In the genomic region with DNA sequence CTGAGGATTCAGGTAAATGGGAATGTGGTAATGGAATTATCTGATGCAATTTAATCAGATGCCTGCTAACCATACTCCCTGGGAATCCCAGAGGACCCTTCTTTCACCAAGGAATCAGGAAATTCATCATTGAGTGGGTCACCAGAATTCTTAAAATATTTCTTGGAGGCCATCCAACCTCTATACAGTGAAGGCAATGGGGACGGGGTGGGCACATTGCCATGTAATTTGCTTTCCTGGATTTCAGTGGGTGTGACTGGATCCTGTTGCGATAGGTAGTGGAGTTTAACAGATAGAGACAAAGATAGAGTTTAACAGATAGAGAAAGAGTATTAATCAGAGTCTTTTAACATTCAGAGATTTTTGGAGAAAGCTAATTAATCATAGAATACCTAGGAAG, we compare ENCODE assay signal across 30 cellular contexts.
"Had no signal": no experiment of that assay in that cellular context is flagged by ENCODE, and none has a peak within 500 bp of the region (broad histone marks: within the 10 kb centered on the region; RNA-seq: fewer than 3 reads in every experiment).

No MANE protein-coding gene starts in this region.

- H3K4me3 Mint-ChIP-seq: activated CD8-positive, alpha-beta memory T cell treated with anti-CD3 and anti-CD28 coated beads, Interleukin-2, amount 10 ng/mL, durations not matched to agents 7 days and 5 days; activated CD8-positive, alpha-beta T cell treated with anti-CD3 and anti-CD28 coated beads, Interleukin-2, amount 10 ng/mL, durations not matched to agents 7 days and 5 days; activated naive CD4-positive, alpha-beta T cell treated with anti-CD3 and anti-CD28 coated beads, Interleukin-2, amount 50 U/mL, for 24 hours; activated naive CD8-positive, alpha-beta T cell treated with anti-CD3 and anti-CD28 coated beads, Interleukin-2, amount 50 U/mL, for 24 hours; effector memory CD8-positive, alpha-beta T cell; mesothelial cell of epicardium; naive B cell; stimulated activated effector memory CD8-positive, alpha-beta T cell treated with anti-CD3 and anti-CD28 coated beads, Interleukin-12 subunit alpha, Interleukin-12 subunit beta, amount 100 ng/mL, for 72 hours; WTC11 had no signal

- ATAC-seq: activated CD8-positive, alpha-beta memory T cell treated with anti-CD3 and anti-CD28 coated beads, Interleukin-2, amount 10 ng/mL, durations not matched to agents 7 days and 5 days; activated CD8-positive, alpha-beta T cell treated with anti-CD3 and anti-CD28 coated beads, Interleukin-2, amount 10 ng/mL, durations not matched to agents 7 days and 5 days; activated naive CD8-positive, alpha-beta T cell treated with anti-CD3 and anti-CD28 coated beads, Interleukin-2, amount 50 U/mL, for 24 hours; effector memory CD8-positive, alpha-beta T cell; gastroesophageal sphincter; left colon; pancreas; psoas muscle; stimulated activated effector memory CD8-positive, alpha-beta T cell treated with anti-CD3 and anti-CD28 coated beads, Interleukin-12 subunit alpha, Interleukin-12 subunit beta, amount 100 ng/mL, for 72 hours; WTC11 had no signal

- H3K4me3 ChIP-seq: cardiac muscle cell, gastroesophageal sphincter, pancreas, psoas muscle, sigmoid colon, stomach, thyroid gland, upper lobe of left lung, vagina had no signal

- H3K4me1 ChIP-seq: pancreas, psoas muscle, sigmoid colon, stomach, thyroid gland, upper lobe of left lung, vagina had no signal

- H3K9me3 ChIP-seq: pancreas, psoas muscle, sigmoid colon, thyroid gland, upper lobe of left lung, vagina had no signal

- DNase-seq: activated CD8-positive, alpha-beta memory T cell treated with anti-CD3 and anti-CD28 coated beads, Interleukin-2, amount 10 ng/mL, durations not matched to agents 7 days and 5 days; activated CD8-positive, alpha-beta T cell treated with anti-CD3 and anti-CD28 coated beads, Interleukin-2, amount 10 ng/mL, durations not matched to agents 7 days and 5 days; activated naive CD8-positive, alpha-beta T cell treated with anti-CD3 and anti-CD28 coated beads, Interleukin-2, amount 50 U/mL, for 24 hours; activated T-cell treated with anti-CD3 and anti-CD28 coated beads, Interleukin-2, amount 50 U/mL, for 48 hours; amygdala; cerebellar nuclear complex; cortex of kidney; effector memory CD8-positive, alpha-beta T cell; erythroblast; head of caudate nucleus; hippocampal formation; left colon; naive B cell; pancreas; psoas muscle; sigmoid colon; small intestine; stimulated activated CD4-positive, alpha-beta T cell treated with anti-CD3 and anti-CD28 coated beads, Interleukin-4, amount 100 ng/mL, for 24 hours; stomach; T-helper 2 cell; thyroid gland; upper lobe of left lung had no signal

- H3K9me3 Mint-ChIP-seq: activated naive CD4-positive, alpha-beta T cell treated with anti-CD3 and anti-CD28 coated beads, Interleukin-2, amount 50 U/mL, for 24 hours; activated naive CD8-positive, alpha-beta T cell treated with anti-CD3 and anti-CD28 coated beads, Interleukin-2, amount 50 U/mL, for 24 hours; activated T-helper 2 cell treated with anti-CD3 and anti-CD28 coated beads, Interferon-gamma antibody, Interleukin-2, Interleukin-4, amounts not matched to agents 10 μg/mL and 5 μg/mL and 100 μg/mL, durations not matched to agents 14 hours and 24 hours and 36 hours; effector memory CD8-positive, alpha-beta T cell; stimulated activated effector memory CD8-positive, alpha-beta T cell treated with anti-CD3 and anti-CD28 coated beads, Interleukin-12 subunit alpha, Interleukin-12 subunit beta, amount 100 ng/mL, for 72 hours had no signal

- H3K27me3 ChIP-seq: cardiac muscle cell, gastroesophageal sphincter, pancreas, sigmoid colon, stomach, thyroid gland, upper lobe of left lung, vagina had no signal

- H3K27ac ChIP-seq: cardiac muscle cell, gastroesophageal sphincter, pancreas, psoas muscle, sigmoid colon, stomach, thyroid gland, upper lobe of left lung, vagina had no signal

- H3K36me3 ChIP-seq: cardiac muscle cell, gastroesophageal sphincter, pancreas, sigmoid colon, stomach, thyroid gland, upper lobe of left lung, vagina had no signal

- H3K4me1 Mint-ChIP-seq: activated CD8-positive, alpha-beta memory T cell treated with anti-CD3 and anti-CD28 coated beads, Interleukin-2, amount 10 ng/mL, durations not matched to agents 7 days and 5 days; activated naive CD4-positive, alpha-beta T cell treated with anti-CD3 and anti-CD28 coated beads, Interleukin-2, amount 50 U/mL, for 24 hours; naive B cell; stimulated activated effector memory CD8-positive, alpha-beta T cell treated with anti-CD3 and anti-CD28 coated beads, Interleukin-12 subunit alpha, Interleukin-12 subunit beta, amount 100 ng/mL, for 72 hours; WTC11 had no signal

- H3K27me3 Mint-ChIP-seq: activated CD8-positive, alpha-beta memory T cell treated with anti-CD3 and anti-CD28 coated beads, Interleukin-2, amount 10 ng/mL, durations not matched to agents 7 days and 5 days; activated naive CD4-positive, alpha-beta T cell treated with anti-CD3 and anti-CD28 coated beads, Interleukin-2, amount 50 U/mL, for 24 hours; activated naive CD8-positive, alpha-beta T cell treated with anti-CD3 and anti-CD28 coated beads, Interleukin-2, amount 50 U/mL, for 24 hours; effector memory CD8-positive, alpha-beta T cell had no signal

- H3K27ac Mint-ChIP-seq: activated CD8-positive, alpha-beta memory T cell treated with anti-CD3 and anti-CD28 coated beads, Interleukin-2, amount 10 ng/mL, durations not matched to agents 7 days and 5 days; activated CD8-positive, alpha-beta T cell treated with anti-CD3 and anti-CD28 coated beads, Interleukin-2, amount 10 ng/mL, durations not matched to agents 7 days and 5 days; activated naive CD4-positive, alpha-beta T cell treated with anti-CD3 and anti-CD28 coated beads, Interleukin-2, amount 50 U/mL, for 24 hours; activated naive CD8-positive, alpha-beta T cell treated with anti-CD3 and anti-CD28 coated beads, Interleukin-2, amount 50 U/mL, for 24 hours; activated T-helper 2 cell treated with anti-CD3 and anti-CD28 coated beads, Interferon-gamma antibody, Interleukin-2, Interleukin-4, amounts not matched to agents 10 μg/mL and 5 μg/mL and 100 μg/mL, durations not matched to agents 14 hours and 24 hours and 36 hours; effector memory CD8-positive, alpha-beta T cell; mesothelial cell of epicardium; naive B cell; stimulated activated effector memory CD8-positive, alpha-beta T cell treated with anti-CD3 and anti-CD28 coated beads, Interleukin-12 subunit alpha, Interleukin-12 subunit beta, amount 100 ng/mL, for 72 hours; WTC11 had no signal

- H3K36me3 Mint-ChIP-seq: activated CD8-positive, alpha-beta memory T cell treated with anti-CD3 and anti-CD28 coated beads, Interleukin-2, amount 10 ng/mL, durations not matched to agents 7 days and 5 days; activated naive CD4-positive, alpha-beta T cell treated with anti-CD3 and anti-CD28 coated beads, Interleukin-2, amount 50 U/mL, for 24 hours; mesothelial cell of epicardium; stimulated activated effector memory CD8-positive, alpha-beta T cell treated with anti-CD3 and anti-CD28 coated beads, Interleukin-12 subunit alpha, Interleukin-12 subunit beta, amount 100 ng/mL, for 72 hours had no signal
